ENCODE assay signal across 10 cellular contexts in the genomic region with DNA sequence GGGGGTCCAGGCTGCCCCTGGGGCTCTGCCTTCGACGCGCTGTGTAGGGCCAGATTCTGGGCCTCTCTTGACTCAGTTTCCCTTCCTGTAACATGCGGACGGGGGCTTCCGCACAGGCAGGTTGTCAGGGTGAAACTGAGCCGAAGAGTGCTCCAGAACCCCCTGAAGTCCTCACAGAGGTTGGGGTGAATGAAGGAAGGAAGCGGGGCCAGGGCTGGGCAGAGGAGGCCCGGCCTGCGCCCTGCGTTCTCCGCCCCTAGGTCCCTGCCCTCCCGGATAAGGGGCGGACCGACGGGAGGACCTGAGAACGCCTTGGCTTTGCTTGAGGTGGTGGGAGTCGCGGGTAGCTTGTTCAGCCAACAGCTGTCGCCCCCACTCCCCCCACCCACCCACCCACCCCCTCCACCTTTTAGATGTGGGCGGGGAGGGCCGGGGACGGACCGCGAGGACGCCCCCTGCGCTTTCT. TPM values are rescaled to one million over a fixed set of nuclear protein-coding genes. Genes with fewer than 3 reads are reported as not detected.
A peak's percentile ranks its signal among the peaks of the same experiment; 100 is the strongest.
DNase-seq lines count a peak whose midpoint lies in the region; ATAC-seq and TF ChIP-seq lines count a peak whose summit lies in the region.
"Had no signal": no experiment of that assay in that cellular context is flagged by ENCODE, and none has a peak within 500 bp of the region (broad histone marks: within the 10 kb centered on the region; RNA-seq: fewer than 3 reads in every experiment).

No MANE protein-coding gene starts in this region.

- H3K4me1 Mint-ChIP-seq in H9, result peaks cover 4 to 17% of the 10 kb centered on the region in 2 experiments
- H3K4me1 Mint-ChIP-seq in naive thymus-derived CD4-positive, alpha-beta T cell, result peaks cover 3 to 14% (median 5%) of the 10 kb centered on the region in 7 donors

- H3K14ac ChIP-seq in H9 (ENCODE audit: insufficient read depth, low read length), result no peak overlapping the region

- no peak overlapping the region for H2AFZ ChIP-seq in H9 (ENCODE audit: low read length)

- no peak overlapping the region for H3K18ac ChIP-seq in H9 (ENCODE audit: insufficient read length, low read depth, low read length)

- H2BK15ac ChIP-seq in H9 (ENCODE audit: low read depth, low read length), result no peak overlapping the region

- no peak overlapping the region for H3K23ac ChIP-seq in H9 (ENCODE audit: insufficient read length, low read depth, low read length)

- H3K9me3 ChIP-seq in H9 (ENCODE audit: control insufficient read depth, low read depth, low read length), result no peaks in the 10 kb centered on the region
- H3K9me3 ChIP-seq in naive thymus-derived CD4-positive, alpha-beta T cell (ENCODE audit: control insufficient read depth in 2 of 3, low read length in 3 of 3), result no peaks in the 10 kb centered on the region

- no peak overlapping the region for H2BK20ac ChIP-seq in H9 (ENCODE audit: low read depth, low read length, poor library complexity, severe bottlenecking)

- no peak overlapping the region for H4K5ac ChIP-seq in H9 (ENCODE audit: insufficient read length, low read depth, low read length)

- H3K4me1 ChIP-seq in H9 (ENCODE audit: insufficient read depth, low read length), result no peaks in the 10 kb centered on the region
- H3K4me1 ChIP-seq in naive thymus-derived CD4-positive, alpha-beta T cell (ENCODE audit: control insufficient read depth in 2 of 2, insufficient read depth in 2 of 2, low read length in 2 of 2), result no peaks in the 10 kb centered on the region

- H3K23me2 ChIP-seq in H9 (ENCODE audit: insufficient read length, low read depth, low read length, poor library complexity, severe bottlenecking), result peaks cover 12% of the 10 kb centered on the region

- H2BK120ac ChIP-seq in H9 (ENCODE audit: low read depth, low read length, poor library complexity, severe bottlenecking), result no peak overlapping the region

- H3K27ac Mint-ChIP-seq in H9, result no peak overlapping the region
- no peak overlapping the region for H3K27ac Mint-ChIP-seq in naive thymus-derived CD4-positive, alpha-beta T cell

- H2BK5ac ChIP-seq in H9 (ENCODE audit: insufficient read length, low read length), result no peak overlapping the region

- H2AK5ac ChIP-seq in H9 (ENCODE audit: insufficient read length, low read length), result no peak overlapping the region

- no peak overlapping the region for H3K4ac ChIP-seq in H9 (ENCODE audit: low read depth, low read length)

- ATAC-seq in naive thymus-derived CD4-positive, alpha-beta T cell, result no peak
- ATAC-seq in HG03097 (IDR thresholded peaks at IDR 0.05; ENCODE audit: low FRiP score, unreplicated experiment), result no peak

- H3K79me2 ChIP-seq in H9 (ENCODE audit: insufficient read depth, low read length), result no peaks in the 10 kb centered on the region

- no peaks in the 10 kb centered on the region for H3K9me3 Mint-ChIP-seq in H9
- H3K9me3 Mint-ChIP-seq in naive thymus-derived CD4-positive, alpha-beta T cell, result no peaks in the 10 kb centered on the region

- no peaks in the 10 kb centered on the region for H3K36me3 Mint-ChIP-seq in H9 (ENCODE audit: insufficient read depth in 1 of 3, low read depth in 3 of 3)
- H3K36me3 Mint-ChIP-seq in naive thymus-derived CD4-positive, alpha-beta T cell, result no peaks in the 10 kb centered on the region

- H3K56ac ChIP-seq in H9 (ENCODE audit: insufficient read length, low read depth, low read length), result no peak overlapping the region

- POLR2A ChIA-PET in naive thymus-derived CD4-positive, alpha-beta T cell (lab: Charles Lee), result no interaction called here

- H3K4me2 ChIP-seq in H9 (ENCODE audit: insufficient read depth, insufficient read length, low read length), result peak overlapping the region; percentile 73

- H4K20me1 ChIP-seq in H9 (ENCODE audit: control insufficient read depth, insufficient read depth, insufficient read length), result no peaks in the 10 kb centered on the region

- no peak overlapping the region for H3K9ac ChIP-seq in H9 (ENCODE audit: extremely low read depth, insufficient read length, low read length)

- TF ChIP-seq CTCF in AG09309 (IDR thresholded peaks at IDR 0.05; ENCODE audit: control insufficient read depth, insufficient read depth, low read depth, low read length, missing control alignments) (no peak), H9 (conservative IDR thresholded peaks at IDR 0.05) (no peak), coronary artery (IDR thresholded peaks at IDR 0.05) (no peak)

- no peak overlapping the region for H3K27ac ChIP-seq in H9 (ENCODE audit: insufficient read length, low read depth, low read length)
- H3K27ac ChIP-seq in coronary artery, result no peak overlapping the region
- no peak overlapping the region for H3K27ac ChIP-seq in naive thymus-derived CD4-positive, alpha-beta T cell (ENCODE audit: low read depth, low read length)

- H3K4me3 ChIP-seq in AG09309 (ENCODE audit: control insufficient read depth, low read depth, low read length) (peak overlapping the region; percentile 55), coronary artery (peak overlapping the region; percentile 60)
- H3K4me3 ChIP-seq in naive thymus-derived CD4-positive, alpha-beta T cell (ENCODE audit: low read length), result no peak overlapping the region

- intact Hi-C loops in naive thymus-derived CD4-positive, alpha-beta T cell (cut with micrococcal nuclease), result loop anchor here (10.0 kb wide), 3 partner anchors 85 to 435 kb away; no protein-coding TSS in a partner anchor

- no peak overlapping the region for H4K8ac ChIP-seq in H9 (replicated peaks; ENCODE audit: insufficient read length, low read depth, low read length)

- H3K4me3 Mint-ChIP-seq in H9, result peak overlapping the region; percentile 45 to 72; a peak in 4 of 5 replicates
- H3K4me3 Mint-ChIP-seq in naive thymus-derived CD4-positive, alpha-beta T cell, result peak overlapping the region in 6 of 10 donors; percentile 6 to 90 (median 53)

- H4K91ac ChIP-seq in H9 (ENCODE audit: insufficient read length, low read depth, low read length), result no peak overlapping the region

- no peaks in the 10 kb centered on the region for H3K36me3 ChIP-seq in naive thymus-derived CD4-positive, alpha-beta T cell (ENCODE audit: control insufficient read depth in 2 of 3, insufficient read depth in 3 of 3, low read length in 3 of 3)

- H2BK12ac ChIP-seq in H9 (ENCODE audit: insufficient read length, low read depth, low read length), result no peak overlapping the region

- WGBS in H9 (ENCODE audit: extremely low coverage, insufficient read length, low lambda C conversion rate), result no CpG with 5 or more reads among the region's 27 CpGs

- no peaks in the 10 kb centered on the region for H3K79me1 ChIP-seq in H9 (ENCODE audit: insufficient read depth, low read depth, low read length, poor library complexity, severe bottlenecking)

- CTCF ChIA-PET in naive thymus-derived CD4-positive, alpha-beta T cell (lab: Charles Lee), result interaction anchor here (0.5 kb wide), 1 partner anchor 53 kb away, joined by 3 read pairs; no protein-coding TSS in a partner anchor

- peaks cover 71% of the 10 kb centered on the region for H3K27me3 Mint-ChIP-seq in H9 (ENCODE audit: low read depth)
- peaks cover 18 to 32% (median 24%) of the 10 kb centered on the region in 5 donors for H3K27me3 Mint-ChIP-seq in naive thymus-derived CD4-positive, alpha-beta T cell

- H3K27me3 ChIP-seq in H9 (ENCODE audit: insufficient read depth, low read length), result peaks cover 37% of the 10 kb centered on the region; the same call in 1 of the 2 replicates
- peaks cover 0 to 10% of the 10 kb centered on the region in 2 donors for H3K27me3 ChIP-seq in naive thymus-derived CD4-positive, alpha-beta T cell (ENCODE audit: control insufficient read depth in 2 of 2, insufficient read depth in 2 of 2, low read length in 2 of 2)

- DNase-seq in AG09309 (ENCODE audit: low read depth) (no peak), H9 (no peak), coronary artery (ENCODE audit: low spot score) (peak; percentile 65), OCI-M1 (lab: John Stamatoyannopoulos, UW) (no peak), NCI-H2081 treated with DMSO at 0.1 percent for 48 hours (lab: John Stamatoyannopoulos, UW) (no peak), DMS79 (lab: John Stamatoyannopoulos, UW) (no peak)
- peak in 1 of 9 donors; percentile 5 for DNase-seq in naive thymus-derived CD4-positive, alpha-beta T cell
- DNase-seq: activated CD4-positive, alpha-beta T cell treated with anti-CD3 and anti-CD28 coated beads, Interleukin-2, amount 50 U/mL, for 4 hours; EL had no signal

- H3T11ph ChIP-seq in H9 (ENCODE audit: low read length), result no peak overlapping the region

RNA-seq across cellular contexts. Expression of a gene that starts 0.6 kb away (rescaled TPM):
- total RNA-seq in H9 (2021), result 3.7 and 4.0 TPM in 2 replicates
- under 1 TPM in 1 of 5 experiments, not detected in 4; 0.19 TPM for total RNA-seq in naive thymus-derived CD4-positive, alpha-beta T cell
- not detected for polyA plus RNA-seq in naive thymus-derived CD4-positive, alpha-beta T cell
